Comparison of ENCODE assay signal across 15 cellular contexts in genomic region chr6:36067374-36068011, GRCh38. TPM values are rescaled to one million over a fixed set of nuclear protein-coding genes. Genes with fewer than 3 reads are reported as not detected.
DNase-seq lines count a peak whose midpoint lies in the region; ATAC-seq and TF ChIP-seq lines count a peak whose summit lies in the region.
"Had no signal": no experiment of that assay in that cellular context is flagged by ENCODE, and none has a peak within 500 bp of the region (broad histone marks: within the 10 kb centered on the region; RNA-seq: fewer than 3 reads in every experiment).

No MANE protein-coding gene starts in this region.

- no peaks in the 10 kb centered on the region for H3K9me3 ChIP-seq in right cardiac atrium (ENCODE audit: control insufficient read depth, low read length)
- no peaks in the 10 kb centered on the region for H3K9me3 ChIP-seq in stomach

- TF ChIP-seq EP300 in stomach (IDR thresholded peaks at IDR 0.05) = no peak

- no peak for TF ChIP-seq POLR2A in stomach (IDR thresholded peaks at IDR 0.05)

- H3K27me3 Mint-ChIP-seq in activated naive CD4-positive, alpha-beta T cell treated with anti-CD3 and anti-CD28 coated beads, Interleukin-2, amount 50 U/mL, for 24 hours = no peaks in the 10 kb centered on the region
- H3K27me3 Mint-ChIP-seq in activated naive CD4-positive, alpha-beta T cell treated with anti-CD3 and anti-CD28 coated beads, Interleukin-2, amount 10 ng/mL, durations not matched to agents 7 days and 5 days = no peaks in the 10 kb centered on the region
- H3K27me3 Mint-ChIP-seq in activated naive CD8-positive, alpha-beta T cell treated with anti-CD3 and anti-CD28 coated beads, Interleukin-2, amount 50 U/mL, for 24 hours = no peaks in the 10 kb centered on the region
- H3K27me3 Mint-ChIP-seq: activated naive CD8-positive, alpha-beta T cell treated with anti-CD3 and anti-CD28 coated beads, Interleukin-2, amount 10 ng/mL, durations not matched to agents 7 days and 5 days had no signal

- H3K27ac ChIP-seq in right cardiac atrium (ENCODE audit: low read length) (no peak overlapping the region), stomach (peak overlapping the region in 3 of 5 donors; percentile 12 to 57 (median 42))
- H3K27ac ChIP-seq: HL-60 had no signal

- intact Hi-C loops in right cardiac atrium (cut with DNase I) (no loop called here), stomach (cut with DNase I; ENCODE audit: low total_unique reads) (no loop called here)

- ATAC-seq in activated naive CD8-positive, alpha-beta T cell treated with anti-CD3 and anti-CD28 coated beads, Interleukin-2, amount 50 U/mL, for 24 hours = peak; percentile 59
- peak; percentile 91 to 95 for ATAC-seq in right cardiac atrium

- peaks cover 0 to 8% (median 0%) of the 10 kb centered on the region in 4 donors for H3K36me3 ChIP-seq in stomach

- H3K4me3 Mint-ChIP-seq in activated naive CD4-positive, alpha-beta T cell treated with anti-CD3 and anti-CD28 coated beads, Interleukin-2, amount 50 U/mL, for 24 hours = no peak overlapping the region
- no peak overlapping the region for H3K4me3 Mint-ChIP-seq in activated naive CD4-positive, alpha-beta T cell treated with anti-CD3 and anti-CD28 coated beads, Interleukin-2, amount 10 ng/mL, durations not matched to agents 7 days and 5 days
- no peak overlapping the region for H3K4me3 Mint-ChIP-seq in activated naive CD8-positive, alpha-beta T cell treated with anti-CD3 and anti-CD28 coated beads, Interleukin-2, amount 50 U/mL, for 24 hours
- H3K4me3 Mint-ChIP-seq: activated naive CD8-positive, alpha-beta T cell treated with anti-CD3 and anti-CD28 coated beads, Interleukin-2, amount 10 ng/mL, durations not matched to agents 7 days and 5 days had no signal

- H3K4me1 ChIP-seq in right cardiac atrium (ENCODE audit: control insufficient read depth, insufficient read depth, low read length) (peaks cover 4% of the 10 kb centered on the region), stomach (peaks cover 45 to 99% (median 73%) of the 10 kb centered on the region in 4 donors)

- no peak overlapping the region for H3K4me3 ChIP-seq in right cardiac atrium (ENCODE audit: low read length)
- no peak overlapping the region for H3K4me3 ChIP-seq in stomach

- H3K27ac Mint-ChIP-seq in activated naive CD4-positive, alpha-beta T cell treated with anti-CD3 and anti-CD28 coated beads, Interleukin-2, amount 50 U/mL, for 24 hours = peak overlapping the region; percentile 43
- H3K27ac Mint-ChIP-seq in activated naive CD4-positive, alpha-beta T cell treated with anti-CD3 and anti-CD28 coated beads, Interleukin-2, amount 10 ng/mL, durations not matched to agents 7 days and 5 days = no peak overlapping the region
- peak overlapping the region; percentile 2 for H3K27ac Mint-ChIP-seq in activated naive CD8-positive, alpha-beta T cell treated with anti-CD3 and anti-CD28 coated beads, Interleukin-2, amount 50 U/mL, for 24 hours

- WGBS in right cardiac atrium = 32% methylated on average over 3 of the region's 3 CpGs
- WGBS in stomach, 5 donors = 39 to 59% (median 50%) methylated on average over 3 of the region's 3 CpGs

- H3K27me3 ChIP-seq in right cardiac atrium (ENCODE audit: control insufficient read depth, insufficient read depth) (no peaks in the 10 kb centered on the region), stomach (no peaks in the 10 kb centered on the region)

- no peaks in the 10 kb centered on the region for H3K9me3 Mint-ChIP-seq in activated naive CD4-positive, alpha-beta T cell treated with anti-CD3 and anti-CD28 coated beads, Interleukin-2, amount 50 U/mL, for 24 hours
- no peaks in the 10 kb centered on the region for H3K9me3 Mint-ChIP-seq in activated naive CD4-positive, alpha-beta T cell treated with anti-CD3 and anti-CD28 coated beads, Interleukin-2, amount 10 ng/mL, durations not matched to agents 7 days and 5 days
- no peaks in the 10 kb centered on the region for H3K9me3 Mint-ChIP-seq in activated naive CD8-positive, alpha-beta T cell treated with anti-CD3 and anti-CD28 coated beads, Interleukin-2, amount 50 U/mL, for 24 hours
- H3K9me3 Mint-ChIP-seq: activated naive CD8-positive, alpha-beta T cell treated with anti-CD3 and anti-CD28 coated beads, Interleukin-2, amount 10 ng/mL, durations not matched to agents 7 days and 5 days had no signal

- no peak for DNase-seq in activated naive CD4-positive, alpha-beta T cell treated with anti-CD3 and anti-CD28 coated beads, Interleukin-2, amount 10 ng/mL, durations not matched to agents 7 days and 5 days
- DNase-seq in activated naive CD8-positive, alpha-beta T cell treated with anti-CD3 and anti-CD28 coated beads, Interleukin-2, amount 50 U/mL, for 24 hours = no peak
- DNase-seq in right cardiac atrium = no peak
- no peak for DNase-seq in stomach
- no peak for DNase-seq in GOT3 (lab: John Stamatoyannopoulos, UW)
- no peak for DNase-seq in LoVo (ENCODE audit: low spot score)
- no peak for DNase-seq in effector CD8-positive, alpha-beta T cell (lab: John Stamatoyannopoulos, UW)
- DNase-seq: activated naive CD8-positive, alpha-beta T cell treated with anti-CD3 and anti-CD28 coated beads, Interleukin-2, amount 10 ng/mL, durations not matched to agents 7 days and 5 days; NCI-H146; stimulated activated CD8-positive, alpha-beta memory T cell treated with anti-CD3 and anti-CD28 coated beads, Interleukin-4, amount 100 ng/mL, for 48 hours had no signal

- peaks cover 80% of the 10 kb centered on the region for H3K4me1 Mint-ChIP-seq in activated naive CD4-positive, alpha-beta T cell treated with anti-CD3 and anti-CD28 coated beads, Interleukin-2, amount 50 U/mL, for 24 hours
- H3K4me1 Mint-ChIP-seq in activated naive CD4-positive, alpha-beta T cell treated with anti-CD3 and anti-CD28 coated beads, Interleukin-2, amount 10 ng/mL, durations not matched to agents 7 days and 5 days = peaks cover 10% of the 10 kb centered on the region
- H3K4me1 Mint-ChIP-seq in activated naive CD8-positive, alpha-beta T cell treated with anti-CD3 and anti-CD28 coated beads, Interleukin-2, amount 50 U/mL, for 24 hours = peaks cover 52% of the 10 kb centered on the region

- H3K36me3 Mint-ChIP-seq in activated naive CD4-positive, alpha-beta T cell treated with anti-CD3 and anti-CD28 coated beads, Interleukin-2, amount 50 U/mL, for 24 hours = peaks cover 11% of the 10 kb centered on the region
- H3K36me3 Mint-ChIP-seq in activated naive CD4-positive, alpha-beta T cell treated with anti-CD3 and anti-CD28 coated beads, Interleukin-2, amount 10 ng/mL, durations not matched to agents 7 days and 5 days = peaks cover 15% of the 10 kb centered on the region
- peaks cover 5% of the 10 kb centered on the region for H3K36me3 Mint-ChIP-seq in activated naive CD8-positive, alpha-beta T cell treated with anti-CD3 and anti-CD28 coated beads, Interleukin-2, amount 50 U/mL, for 24 hours (ENCODE audit: low read depth)

- CTCF ChIA-PET in activated naive CD4-positive, alpha-beta T cell treated with anti-CD3 and anti-CD28 coated beads, Interleukin-2, amount 10 ng/mL, durations not matched to agents 7 days and 5 days (lab: Charles Lee) = interaction anchor here (0.8 to 2.1 kb wide), 2 partner anchors 11 to 235 kb away, joined by 3 to 5 read pairs; no protein-coding TSS in a partner anchor

- TF ChIP-seq CTCF in stomach (IDR thresholded peaks at IDR 0.05) = no peak

RNA-seq across cellular contexts. Expression of gene MAPK14, which starts 39.9 kb away (rescaled TPM):
- total RNA-seq in right cardiac atrium = 10 to 100 TPM; 27.8 to 37.0 (median 33.7) TPM
- polyA plus RNA-seq in right cardiac atrium = 12.4 TPM
- total RNA-seq in stomach = 100 to 1,000 TPM in 2 of 5 donors, 10 to 100 TPM in 3; 35.6 to 297 (median 57.2) TPM
- 10 to 100 TPM; 12.3 to 26.1 (median 13.9) TPM for polyA plus RNA-seq in stomach

RNA-seq across cellular contexts. Expression of gene SLC26A8, which starts 43.1 kb away (rescaled TPM):
- total RNA-seq in right cardiac atrium (under 1 TPM in 1 of 4 donors, not detected in 3; 0.29 TPM), stomach (under 1 TPM in 2 of 5 donors, not detected in 3; 0.14 to 0.58 TPM)
- polyA plus RNA-seq in right cardiac atrium (not detected), stomach (under 1 TPM in 2 of 3 donors, not detected in 1; 0.12 to 0.15 TPM)
- total RNA-seq: activated naive CD8-positive, alpha-beta T cell treated with anti-CD3 and anti-CD28 coated beads, Interleukin-2, amount 10 ng/mL, durations not matched to agents 7 days and 5 days; epithelial cell of proximal tubule; lung microvascular endothelial cell had no signal
- polyA plus RNA-seq: BJ had no signal
